Comparison of ENCODE assay signal across 8 cellular contexts in genomic region chr5:80216753-80217596, GRCh38. TPM values are rescaled to one million over a fixed set of nuclear protein-coding genes. Genes with fewer than 3 reads are reported as not detected.
DNase-seq lines count a peak whose midpoint lies in the region; ATAC-seq and TF ChIP-seq lines count a peak whose summit lies in the region.

No MANE protein-coding gene starts in this region.

- no peaks in the 10 kb centered on the region for H3K9me3 Mint-ChIP-seq in activated CD4-positive, alpha-beta T cell treated with anti-CD3 and anti-CD28 coated beads, Interleukin-2, amount 10 ng/mL, durations not matched to agents 24 days and 14 days

- peaks cover 52% of the 10 kb centered on the region for H3K4me1 Mint-ChIP-seq in activated CD4-positive, alpha-beta T cell treated with anti-CD3 and anti-CD28 coated beads, Interleukin-2, amount 10 ng/mL, durations not matched to agents 24 days and 14 days

- H3K4me3 Mint-ChIP-seq in activated CD4-positive, alpha-beta T cell treated with anti-CD3 and anti-CD28 coated beads, Interleukin-2, amount 10 ng/mL, durations not matched to agents 24 days and 14 days: no peak overlapping the region

- DNase-seq in Jurkat, Clone E6-1 (ENCODE audit: low read depth, low spot score): peak; percentile 62
- no peak for DNase-seq in activated CD4-positive, alpha-beta T cell treated with anti-CD3 and anti-CD28 coated beads, Interleukin-2, amount 10 ng/mL, durations not matched to agents 24 days and 14 days
- DNase-seq in heart right ventricle (peak; percentile 68 to 84), NCI-H524 treated with DMSO at 0.1 percent for 48 hours (lab: John Stamatoyannopoulos, UW) (no peak), brain microvascular endothelial cell (no peak)
- peak; percentile 21 to 35 for DNase-seq in stimulated activated CD4-positive, alpha-beta T cell treated with anti-CD3 and anti-CD28 coated beads, Interleukin-4, amount 100 ng/mL, for 4 hours

- H3K9me3 ChIP-seq in heart right ventricle: no peaks in the 10 kb centered on the region

- peak overlapping the region; percentile 34 for H3K27ac Mint-ChIP-seq in activated CD4-positive, alpha-beta T cell treated with anti-CD3 and anti-CD28 coated beads, Interleukin-2, amount 10 ng/mL, durations not matched to agents 24 days and 14 days

- peaks cover 2 to 64% (median 48%) of the 10 kb centered on the region in 9 donors for H3K4me1 ChIP-seq in heart right ventricle

- H3K27ac ChIP-seq in heart right ventricle (peak overlapping the region in 9 of 10 donors; percentile 14 to 87 (median 70)), brain microvascular endothelial cell (no peak overlapping the region)

- no peaks in the 10 kb centered on the region for H3K27me3 ChIP-seq in heart right ventricle
- no peaks in the 10 kb centered on the region for H3K27me3 ChIP-seq in brain microvascular endothelial cell (replicated peaks)

- in situ Hi-C loops in brain microvascular endothelial cell (cut with HindIII; ENCODE audit: low pct_ligation_motif_present, low sequenced_read_pairs): no loop called here

- intact Hi-C loops in activated CD4-positive, alpha-beta T cell treated with anti-CD3 and anti-CD28 coated beads, Interleukin-2, amount 10 ng/mL, durations not matched to agents 24 days and 14 days (cut with micrococcal nuclease): loop anchor here (2.0 kb wide), 1 partner anchor 30 kb away; no protein-coding TSS in a partner anchor
- intact Hi-C loops in heart right ventricle (cut with DNase I): loop anchor here in 2 of 10 donors (5.0 kb wide), 2 partner anchors 35 to 195 kb away; no protein-coding TSS in a partner anchor

- WGBS in heart right ventricle, 2 donors: 47 to 53% methylated on average over 12 of the region's 12 CpGs

- no peak for TF ChIP-seq CTCF in heart right ventricle (IDR thresholded peaks at IDR 0.05)
- no peak for TF ChIP-seq CTCF in brain microvascular endothelial cell (IDR thresholded peaks at IDR 0.05; ENCODE audit: low read depth, low read length, missing control alignments)

- peaks cover 25% of the 10 kb centered on the region for H3K36me3 Mint-ChIP-seq in activated CD4-positive, alpha-beta T cell treated with anti-CD3 and anti-CD28 coated beads, Interleukin-2, amount 10 ng/mL, durations not matched to agents 24 days and 14 days (ENCODE audit: low read depth)

- H3K4me3 ChIP-seq in Jurkat, Clone E6-1 (ENCODE audit: low read length): peak overlapping the region; percentile 30
- peak overlapping the region in 3 of 10 donors; percentile 0 to 31 (median 29) for H3K4me3 ChIP-seq in heart right ventricle
- H3K4me3 ChIP-seq in brain microvascular endothelial cell (ENCODE audit: low read depth, low read length): no peak overlapping the region

- H3K27me3 Mint-ChIP-seq in activated CD4-positive, alpha-beta T cell treated with anti-CD3 and anti-CD28 coated beads, Interleukin-2, amount 10 ng/mL, durations not matched to agents 24 days and 14 days: no peaks in the 10 kb centered on the region

- no peaks in the 10 kb centered on the region for H3K36me3 ChIP-seq in heart right ventricle
- H3K36me3 ChIP-seq in brain microvascular endothelial cell (replicated peaks): no peaks in the 10 kb centered on the region

- peak; percentile 81 to 97 (median 93) for ATAC-seq in heart right ventricle
- no peak for ATAC-seq in HG02763 (IDR thresholded peaks at IDR 0.05; ENCODE audit: unreplicated experiment)
- ATAC-seq in HG03460 (IDR thresholded peaks at IDR 0.05; ENCODE audit: unreplicated experiment): no peak

RNA-seq across cellular contexts. Expression of gene SERINC5, which starts 38.9 kb away (rescaled TPM):
- 50.4 TPM for polyA plus RNA-seq in Jurkat, Clone E6-1 (2012; ENCODE audit: insufficient read depth, insufficient read length)
- total RNA-seq in activated CD4-positive, alpha-beta T cell treated with anti-CD3 and anti-CD28 coated beads, Interleukin-2, amount 10 ng/mL, durations not matched to agents 24 days and 14 days: 19.2 and 21.3 TPM in 2 replicates
- 10 to 100 TPM; 13.2 to 21.9 (median 15.8) TPM for total RNA-seq in heart right ventricle
- 1 to 10 TPM; 2.3 to 2.7 TPM for polyA plus RNA-seq in heart right ventricle

Comparison
In these comparisons a context has a peak if more than half of its experiments do, and no peak if none do; other contexts are left out.
1. DNase-seq: peak in Jurkat, Clone E6-1 (single experiment), heart right ventricle (2 of 2) and stimulated activated CD4-positive, alpha-beta T cell treated with anti-CD3 and anti-CD28 coated beads, Interleukin-4, amount 100 ng/mL, for 4 hours (2 of 2); none in activated CD4-positive, alpha-beta T cell treated with anti-CD3 and anti-CD28 coated beads, Interleukin-2, amount 10 ng/mL, durations not matched to agents 24 days and 14 days (single experiment), NCI-H524 treated with DMSO at 0.1 percent for 48 hours (single experiment) and brain microvascular endothelial cell (single experiment).
2. ATAC-seq: peak in heart right ventricle (8 of 8); none in HG02763 (single experiment) and HG03460 (single experiment).